ENCODE assay signal across 17 cellular contexts in the genomic region with DNA sequence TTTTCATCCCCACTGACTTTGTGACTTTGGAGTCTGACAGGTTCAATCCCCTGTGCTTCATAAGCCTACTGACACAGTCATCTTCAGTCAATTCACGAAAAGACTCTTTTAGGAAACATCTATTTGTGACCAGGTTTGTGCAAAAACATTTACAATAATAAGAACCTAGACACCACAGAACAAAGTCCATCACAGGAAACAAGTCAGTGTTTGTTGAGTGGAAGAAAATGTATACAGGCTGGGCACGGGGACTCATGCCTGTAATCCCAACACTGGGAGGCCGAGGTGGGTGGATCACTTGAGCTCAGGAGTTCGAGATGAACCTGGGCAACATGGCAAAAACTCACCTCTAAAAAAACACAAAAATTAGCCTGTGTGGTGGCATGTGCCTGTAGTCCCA. TPM values are rescaled to one million over a fixed set of nuclear protein-coding genes. Genes with fewer than 3 reads are reported as not detected.
A peak's percentile ranks its signal among the peaks of the same experiment; 100 is the strongest.
DNase-seq lines count a peak whose midpoint lies in the region; ATAC-seq and TF ChIP-seq lines count a peak whose summit lies in the region.
"Had no signal": no experiment of that assay in that cellular context is flagged by ENCODE, and none has a peak within 500 bp of the region (broad histone marks: within the 10 kb centered on the region; RNA-seq: fewer than 3 reads in every experiment).

No MANE protein-coding gene starts in this region.

- POLR2A ChIA-PET in WTC11 (lab: Charles Lee), result no interaction called here

- H3K4me1 Mint-ChIP-seq in WTC11 (peaks cover 36% of the 10 kb centered on the region), glutamatergic neuron (ENCODE audit: low read depth, unreplicated experiment) (no peaks in the 10 kb centered on the region)
- H3K4me1 Mint-ChIP-seq: B cell had no signal

- DNase-seq in NCI-H82 (lab: John Stamatoyannopoulos, UW), result peak; percentile 6
- no peak for DNase-seq in NCI-H82 treated with DMSO at 0.1 percent for 48 hours (lab: John Stamatoyannopoulos, UW; ENCODE audit: unreplicated experiment)
- no peak for DNase-seq in WTC11 (ENCODE audit: low spot score)
- DNase-seq in glutamatergic neuron, result no peak
- no peak for DNase-seq in left colon
- DNase-seq in epidermal melanocyte (ENCODE audit: insufficient read length, low spot score), result no peak
- DNase-seq in NCI-H2081 (lab: John Stamatoyannopoulos, UW), result no peak
- DNase-seq in nucleus accumbens (lab: John Stamatoyannopoulos, UW), result no peak
- DNase-seq: AML-193; Caco-2; Calu3; CD4-positive, alpha-beta T cell; CD8-positive, alpha-beta T cell; DMS79 treated with DMSO at 0.1 percent for 48 hours; GF-D8 had no signal

- CTCF ChIA-PET in WTC11 (lab: Charles Lee), result no interaction called here

- no peak overlapping the region for H3K4me3 Mint-ChIP-seq in WTC11
- H3K4me3 Mint-ChIP-seq in glutamatergic neuron (ENCODE audit: unreplicated experiment), result no peak overlapping the region
- H3K4me3 Mint-ChIP-seq: B cell; CD4-positive, alpha-beta T cell; CD8-positive, alpha-beta T cell had no signal

- no peaks in the 10 kb centered on the region for H3K27me3 Mint-ChIP-seq in WTC11 (ENCODE audit: low read depth)
- H3K27me3 Mint-ChIP-seq in glutamatergic neuron (ENCODE audit: unreplicated experiment), result no peaks in the 10 kb centered on the region
- H3K27me3 Mint-ChIP-seq: CD4-positive, alpha-beta T cell had no signal

- ATAC-seq in WTC11, result no peak
- ATAC-seq in left colon, result peak; percentile 59
- ATAC-seq: A549; CD8-positive, alpha-beta T cell had no signal

- H3K36me3 Mint-ChIP-seq in WTC11 (no peaks in the 10 kb centered on the region), glutamatergic neuron (ENCODE audit: unreplicated experiment) (no peaks in the 10 kb centered on the region)
- H3K36me3 Mint-ChIP-seq: CD8-positive, alpha-beta T cell had no signal

- intact Hi-C loops in left colon (cut with DNase I, micrococcal nuclease), result no loop called here

- TF ChIP-seq CTCF in WTC11 (IDR thresholded peaks at IDR 0.05) (no peak), glutamatergic neuron (IDR thresholded peaks at IDR 0.05; ENCODE audit: partially characterized antibody, unreplicated experiment) (no peak)

- H3K9me3 Mint-ChIP-seq in WTC11 (no peaks in the 10 kb centered on the region), glutamatergic neuron (ENCODE audit: unreplicated experiment) (no peaks in the 10 kb centered on the region)
- H3K9me3 Mint-ChIP-seq: CD4-positive, alpha-beta T cell; CD8-positive, alpha-beta T cell had no signal

- H3K27ac Mint-ChIP-seq in WTC11 (no peak overlapping the region), glutamatergic neuron (ENCODE audit: unreplicated experiment) (peak overlapping the region; percentile 13)
- H3K27ac Mint-ChIP-seq: B cell; CD4-positive, alpha-beta T cell; CD8-positive, alpha-beta T cell had no signal

TF ChIP-seq in WTC11, 78 proteins besides CTCF, POLR2A, EP300 and RAD21:
- TF ChIP-seq NR2C2 (CRISPR knock-in tag; IDR thresholded peaks at IDR 0.05), result no peak
- 0 out of 2 replicates have a peak, but pooled peaks have one; percentile 12 for TF ChIP-seq GABPB1 (CRISPR knock-in tag; IDR thresholded peaks at IDR 0.05)
- no peak for TF ChIP-seq ZNF512 (CRISPR knock-in tag; IDR thresholded peaks at IDR 0.05; ENCODE audit: borderline replicate concordance)

RNA-seq across cellular contexts. Expression of gene TGFA, which starts 49.7 kb away (rescaled TPM):
- total RNA-seq in WTC11 (2021), result 2.5 to 3.0 TPM (median 2.7 TPM) in 3 replicates
- total RNA-seq in glutamatergic neuron (ENCODE audit: unreplicated experiment), result 4.7 TPM
- 10 to 100 TPM; 30.5 to 30.8 TPM for total RNA-seq in left colon
- total RNA-seq: B cell had no signal
